In genomic region chrX:154471870-154472684, GRCh38 we compare ENCODE assay signal across 17 cellular contexts.
"Had no signal": no experiment of that assay in that cellular context is flagged by ENCODE, and none has a peak within 500 bp of the region (broad histone marks: within the 10 kb centered on the region; RNA-seq: fewer than 3 reads in every experiment).

No MANE protein-coding gene starts in this region.

- H3K27ac ChIP-seq: heart left ventricle, left lung, ovary, right lobe of liver, spleen, tibial artery, upper lobe of left lung, uterus had no signal

- H3K4me3 ChIP-seq: heart left ventricle, left lung, ovary, right lobe of liver, spleen, tibial artery, upper lobe of left lung, uterus had no signal

- DNase-seq: effector memory CD4-positive, alpha-beta T cell; heart left ventricle; hippocampal formation; kidney glomerular epithelial cell; left lung; mesendoderm; naive thymus-derived CD8-positive, alpha-beta T cell; stimulated activated CD4-positive, alpha-beta T cell treated with anti-CD3 and anti-CD28 coated beads, Interleukin-15, amount 100 ng/mL, for 24 hours; stimulated activated CD4-positive, alpha-beta T cell treated with anti-CD3 and anti-CD28 coated beads, Interleukin-1b, Interleukin-23, amount 100 ng/mL, for 48 hours; stimulated activated CD4-positive, alpha-beta T cell treated with anti-CD3 and anti-CD28 coated beads, Interleukin-4, amount 100 ng/mL, for 24 hours; tibial artery; upper lobe of left lung had no signal

- H3K4me1 ChIP-seq: heart left ventricle, left lung, right lobe of liver, spleen, tibial artery, upper lobe of left lung, uterus had no signal

- H3K36me3 ChIP-seq: ovary, right lobe of liver, uterus had no signal

- ATAC-seq: heart left ventricle; left lung; naive thymus-derived CD8-positive, alpha-beta T cell; right lobe of liver; stimulated activated memory B cell treated with anti-CD40 and anti-IgM and Interleukin-4, amounts not matched to agents 10 μg/mL and 1 μg/mL and 100 μg/mL, for 72 hours had no signal

- H3K27me3 ChIP-seq: heart left ventricle, left lung, ovary, right lobe of liver, spleen, tibial artery, upper lobe of left lung, uterus had no signal

- H3K9me3 ChIP-seq: heart left ventricle, left lung, ovary, right lobe of liver, spleen, tibial artery, upper lobe of left lung, uterus had no signal
